In genomic region chr1:39902121-39902807, GRCh38 we compare ENCODE assay signal across 8 cellular contexts. TPM values are rescaled to one million over a fixed set of nuclear protein-coding genes. Genes with fewer than 3 reads are reported as not detected.
DNase-seq lines count a peak whose midpoint lies in the region; FAIRE-seq and TF ChIP-seq lines count a peak whose summit lies in the region.

No MANE protein-coding gene starts in this region.

- FAIRE-seq in small intestine (lab: Jason Lieb, UNC): no peak

- peak overlapping the region; percentile 77 for H3K4me3 ChIP-seq in GM23248
- peak overlapping the region; percentile 57 for H3K4me3 ChIP-seq in MG63
- peak overlapping the region; percentile 52 for H3K4me3 ChIP-seq in astrocyte of the spinal cord (ENCODE audit: low read depth, low read length)
- peak overlapping the region; percentile 88 for H3K4me3 ChIP-seq in iPS-18c (ENCODE audit: insufficient read depth, low read depth, low read length)
- H3K4me3 ChIP-seq in small intestine (ENCODE audit: low read depth in 1 of 2, low read length in 2 of 2): peak overlapping the region; percentile 44 to 79

- in situ Hi-C loops in GM23248 (cut with MboI): no loop called here
- in situ Hi-C loops in astrocyte of the spinal cord (cut with HindIII; ENCODE audit: low sequenced_read_pairs): no loop called here

- TF ChIP-seq CTCF in astrocyte of the spinal cord (IDR thresholded peaks at IDR 0.05; ENCODE audit: low read depth, low read length): peak; percentile 64

- peak overlapping the region; percentile 37; the same call in 1 of the 2 replicates for H3K9ac ChIP-seq in GM23248

- no peaks in the 10 kb centered on the region for H3K9me3 ChIP-seq in GM23248 (ENCODE audit: low read depth)
- no peaks in the 10 kb centered on the region for H3K9me3 ChIP-seq in MG63
- no peaks in the 10 kb centered on the region for H3K9me3 ChIP-seq in iPS-18c (ENCODE audit: control insufficient read depth, insufficient read depth, low read length)
- H3K9me3 ChIP-seq in small intestine (ENCODE audit: control insufficient read depth, low read depth): no peaks in the 10 kb centered on the region

- H3F3A ChIP-seq in GM23248 (ENCODE audit: insufficient read depth): no peaks in the 10 kb centered on the region

- H3K27ac ChIP-seq in GM23248 (no peak overlapping the region), small intestine (ENCODE audit: low read depth in 1 of 2, low read length in 1 of 2) (peak overlapping the region; percentile 75 to 92)

- H3K79me2 ChIP-seq in GM23248 (ENCODE audit: insufficient read depth): no peaks in the 10 kb centered on the region

- H3K4me2 ChIP-seq in GM23248 (ENCODE audit: unreplicated experiment): peak overlapping the region; percentile 81

- H3K36me3 ChIP-seq in GM23248 (ENCODE audit: low read depth) (no peaks in the 10 kb centered on the region), MG63 (no peaks in the 10 kb centered on the region), small intestine (ENCODE audit: control insufficient read depth in 2 of 2, insufficient read depth in 2 of 2, low read length in 2 of 2) (no peaks in the 10 kb centered on the region)

- no peaks in the 10 kb centered on the region for H3K9me2 ChIP-seq in GM23248 (ENCODE audit: insufficient read depth)

- H3K4me1 ChIP-seq in GM23248 (ENCODE audit: insufficient read depth) (no peaks in the 10 kb centered on the region), small intestine (ENCODE audit: control insufficient read depth in 2 of 2, insufficient read depth in 1 of 2, low read depth in 1 of 2, low read length in 1 of 2) (peaks cover 0 to 3% of the 10 kb centered on the region in 2 donors)

- peak overlapping the region; percentile 66 for H2AFZ ChIP-seq in GM23248

- peak; percentile 73 for DNase-seq in Daoy (ENCODE audit: low read depth)
- peak; percentile 60 for DNase-seq in GM23248
- DNase-seq in MG63: peak; percentile 30
- peak; percentile 36 to 52 (median 45) for DNase-seq in T-helper 2 cell
- no peak for DNase-seq in astrocyte of the spinal cord (ENCODE audit: low read depth, low spot score)
- peak; percentile 89 for DNase-seq in small intestine
- DNase-seq in NK-92 treated with Interleukin-12 subunit alpha and Interleukin-12 subunit beta, amount 100 ng/mL, for 24 hours (lab: John Stamatoyannopoulos, UW): no peak

- WGBS in GM23248 (ENCODE audit: low coverage in 1 of 2, low lambda C conversion rate in 2 of 2, missing lambda C conversion rate in 2 of 2), 2 experiments: 3 to 6% methylated on average over 34 to 45 of the region's 46 CpGs
- WGBS in small intestine, 3 donors: 2 to 3% (median 2%) methylated on average over 34 to 46 of the region's 46 CpGs

- peaks cover 31% of the 10 kb centered on the region for H3K27me3 ChIP-seq in GM23248 (replicated peaks; ENCODE audit: insufficient read depth)
- peaks cover 23% of the 10 kb centered on the region for H3K27me3 ChIP-seq in MG63
- peaks cover 0 to 6% of the 10 kb centered on the region in 2 donors for H3K27me3 ChIP-seq in small intestine (ENCODE audit: control insufficient read depth in 2 of 2, insufficient read depth in 2 of 2, low read length in 2 of 2)

- no peaks in the 10 kb centered on the region for H4K20me1 ChIP-seq in GM23248 (ENCODE audit: insufficient read depth)

RNA-seq across cellular contexts. Expression of gene MYCL, which starts 0.5 kb away (rescaled TPM):
- total RNA-seq in Daoy (2014; rRNA removed; shearing (Covaris generic)): 1.5 TPM in 2 replicates
- total RNA-seq in GM23248 (2014; rRNA removed; shearing (Covaris generic)): 0.32 TPM in 1 of 2 replicates, not detected in the other
- polyA plus RNA-seq in GM23248 (2016; fragmentation: Nextera tagmentation; extraction: Ambion mirVana) (0.34 TPM in 1 of 2 replicates, not detected in the other), small intestine (1 to 10 TPM; 3.5 to 9.0 (median 5.6) TPM)
- total RNA-seq in MG63 (2014; rRNA removed; shearing (Covaris generic); ENCODE audit: low replicate concordance): 0.07 and 0.25 TPM in 2 replicates

RNA-seq across cellular contexts. Expression of gene TRIT1, which starts 19.0 kb away (rescaled TPM):
- total RNA-seq in Daoy (2014; rRNA removed; shearing (Covaris generic)): 45.1 and 50.8 TPM in 2 replicates
- total RNA-seq in GM23248 (2014; rRNA removed; shearing (Covaris generic)): 17.1 and 25.8 TPM in 2 replicates
- polyA plus RNA-seq in GM23248 (2016; fragmentation: Nextera tagmentation; extraction: Ambion mirVana): 16.2 and 16.9 TPM in 2 replicates
- 28.4 and 41.5 TPM in 2 replicates for total RNA-seq in MG63 (2014; rRNA removed; shearing (Covaris generic); ENCODE audit: low replicate concordance)
- 10 to 100 TPM in 1 of 3 donors, 1 to 10 TPM in 2; 4.3 to 11.7 (median 6.9) TPM for polyA plus RNA-seq in small intestine

RNA-seq across cellular contexts. Expression of gene MFSD2A, which starts 52.7 kb away (rescaled TPM):
- 12.7 and 12.8 TPM in 2 replicates for total RNA-seq in Daoy (2014; rRNA removed; shearing (Covaris generic))
- total RNA-seq in GM23248 (2014; rRNA removed; shearing (Covaris generic)): 4.6 and 9.4 TPM in 2 replicates
- polyA plus RNA-seq in GM23248 (2016; fragmentation: Nextera tagmentation; extraction: Ambion mirVana) (4.2 and 5.4 TPM in 2 replicates), small intestine (10 to 100 TPM; 17.5 to 57.5 (median 45.9) TPM)
- 4.8 and 5.8 TPM in 2 replicates for total RNA-seq in MG63 (2014; rRNA removed; shearing (Covaris generic); ENCODE audit: low replicate concordance)

Comparison
In these comparisons a context has a peak if more than half of its experiments do, and no peak if none do; other contexts are left out.
1. DNase-seq: peak in Daoy (single experiment), GM23248 (single experiment), MG63 (single experiment), T-helper 2 cell (5 of 5) and small intestine (single experiment); none in astrocyte of the spinal cord (single experiment) and NK-92 treated with Interleukin-12 subunit alpha and Interleukin-12 subunit beta, amount 100 ng/mL, for 24 hours (single experiment).
2. Peak in every context shown above with its lines, with median percentiles within 50 percentile points of each other: H3K4me3 ChIP-seq.